ENCODE assay signal across 10 cellular contexts in the genomic region with DNA sequence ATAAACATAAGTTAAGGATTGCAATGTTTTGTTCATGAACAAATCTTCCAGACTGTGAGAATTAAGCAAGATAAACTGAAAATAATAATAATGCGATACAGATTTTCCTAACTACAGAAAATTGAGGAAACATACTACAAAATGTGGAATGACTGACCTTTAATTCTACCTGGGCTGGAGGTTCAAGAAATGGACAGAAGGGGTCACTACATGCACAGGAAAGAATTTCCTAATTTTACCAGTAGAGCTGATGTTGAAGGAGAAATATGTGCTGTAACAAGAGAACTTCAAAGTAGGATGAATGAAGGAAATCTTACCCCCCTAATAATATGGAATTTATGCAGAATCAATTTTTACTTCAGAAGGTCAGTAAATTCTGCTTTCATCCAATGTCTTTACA.
A peak's percentile ranks its signal among the peaks of the same experiment; 100 is the strongest.
DNase-seq lines count a peak whose midpoint lies in the region; ATAC-seq and TF ChIP-seq lines count a peak whose summit lies in the region.
"Had no signal": no experiment of that assay in that cellular context is flagged by ENCODE, and none has a peak within 500 bp of the region (broad histone marks: within the 10 kb centered on the region; RNA-seq: fewer than 3 reads in every experiment).

No MANE protein-coding gene starts in this region.

- no peaks in the 10 kb centered on the region for H4K20me1 ChIP-seq in OCI-LY7 (ENCODE audit: insufficient read depth, low read length)

- H3K79me2 ChIP-seq in OCI-LY7 (ENCODE audit: insufficient read depth, low read depth, low read length), result no peaks in the 10 kb centered on the region

- no peaks in the 10 kb centered on the region for H3K9me2 ChIP-seq in OCI-LY7 (ENCODE audit: insufficient read depth, low read length)

- BruUV-seq in OCI-LY7 (replicated peaks; lab: Mats Ljungman, UMichigan), result no TSS peak

- ATAC-seq in GM19324 (IDR thresholded peaks at IDR 0.05; ENCODE audit: low FRiP score, unreplicated experiment) (no peak), GM18909 (IDR thresholded peaks at IDR 0.05; ENCODE audit: poor library complexity, unreplicated experiment) (no peak)
- ATAC-seq: Right ventricle myocardium inferior had no signal

- H3K4me3 ChIP-seq in GM12864 (ENCODE audit: low read depth, low read length), result no peak overlapping the region
- no peak overlapping the region for H3K4me3 ChIP-seq in OCI-LY7 (ENCODE audit: low read depth, low read length, poor library complexity, severe bottlenecking)
- H3K4me3 ChIP-seq in epithelial cell of proximal tubule (ENCODE audit: low read depth, low read length), result no peak overlapping the region

- no peak overlapping the region for H3K27ac ChIP-seq in 22Rv1
- H3K27ac ChIP-seq in OCI-LY7 (ENCODE audit: low read depth, low read length, poor library complexity, severe bottlenecking), result no peak overlapping the region
- H3K27ac ChIP-seq: HL-60 had no signal

- H3K36me3 ChIP-seq in OCI-LY7 (ENCODE audit: insufficient read depth, low read length), result no peaks in the 10 kb centered on the region

- H3K9me3 ChIP-seq in OCI-LY7 (ENCODE audit: low read length), result no peaks in the 10 kb centered on the region

- H3K4me1 ChIP-seq in OCI-LY7 (ENCODE audit: insufficient read depth, low read length, poor library complexity, severe bottlenecking), result no peaks in the 10 kb centered on the region

- no peak overlapping the region for H3K4me2 ChIP-seq in OCI-LY7 (ENCODE audit: low read length)

- intact Hi-C loops in OCI-LY7 (cut with micrococcal nuclease; ENCODE audit: unreplicated experiment), result no loop called here

- TF ChIP-seq CTCF in 22Rv1 (IDR thresholded peaks at IDR 0.05) (peak; percentile 26), GM12864 (IDR thresholded peaks at IDR 0.05; ENCODE audit: low read depth, low read length, missing control alignments) (peak; percentile 15), OCI-LY7 (conservative IDR thresholded peaks at IDR 0.05; ENCODE audit: low read length) (peak; percentile 68), epithelial cell of proximal tubule (conservative IDR thresholded peaks at IDR 0.05; ENCODE audit: low read depth, low read length) (peak; percentile 35)

- DNase-seq in GM12864 (ENCODE audit: low read depth) (no peak), OCI-LY7 (ENCODE audit: low spot score) (peak; percentile 14), epithelial cell of proximal tubule (ENCODE audit: low read depth) (no peak), T-helper 9 cell (no peak)
- DNase-seq in activated CD8-positive, alpha-beta memory T cell treated with anti-CD3 and anti-CD28 coated beads for 24 hours, result no peak

- POLR2A ChIA-PET in OCI-LY7 (lab: Charles Lee), result no interaction called here

- H2AFZ ChIP-seq in OCI-LY7 (ENCODE audit: low read length), result no peak overlapping the region

- CTCF ChIA-PET in OCI-LY7 (lab: Charles Lee; ENCODE audit: unreplicated experiment), result no interaction called here

Comparison
In these comparisons a context has a peak if more than half of its experiments do, and no peak if none do; other contexts are left out.
1. CTCF ChIP-seq: peak in every context shown above with its lines; median percentile 68 in OCI-LY7; 35 in epithelial cell of proximal tubule; 26 in 22Rv1; 15 in GM12864.